20 cellular contexts compared by ENCODE assay signal in the genomic region with DNA sequence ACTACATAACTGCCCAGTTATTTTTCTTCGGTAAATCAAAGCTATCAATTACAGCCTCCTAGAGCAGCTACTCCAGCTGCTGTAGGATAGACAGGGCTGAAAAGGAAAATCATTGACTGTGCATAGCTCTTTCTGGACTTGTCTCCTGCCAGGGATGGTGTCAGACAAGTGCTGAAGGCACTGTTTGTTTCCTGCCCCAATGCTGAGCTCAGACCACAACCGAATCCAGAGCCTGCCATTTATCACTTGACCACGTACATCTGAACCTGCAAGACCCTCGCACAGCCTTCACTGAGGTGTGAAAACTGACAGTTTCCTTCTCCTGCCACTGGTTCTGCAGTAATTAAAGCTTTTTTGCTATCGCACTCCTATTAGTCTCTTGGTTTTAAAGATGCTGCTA.
DNase-seq lines count a peak whose midpoint lies in the region; ATAC-seq and TF ChIP-seq lines count a peak whose summit lies in the region.
"Had no signal": no experiment of that assay in that cellular context is flagged by ENCODE, and none has a peak within 500 bp of the region (broad histone marks: within the 10 kb centered on the region; RNA-seq: fewer than 3 reads in every experiment).

No MANE protein-coding gene starts in this region.

- H3K27ac Mint-ChIP-seq in progenitor cell of endocrine pancreas = peak overlapping the region; percentile 25
- H3K27ac Mint-ChIP-seq: activated B cell treated with CpG ODN at 0.5 μM for 24 hours; activated T-helper 2 cell treated with anti-CD3 and anti-CD28 coated beads, Interferon-gamma antibody, Interleukin-2, Interleukin-4, amounts not matched to agents 10 μg/mL and 5 μg/mL and 100 μg/mL, durations not matched to agents 14 hours and 24 hours and 36 hours; stimulated activated naive B cell treated with anti-CD40 and anti-IgM and Interleukin-4, amounts not matched to agents 10 μg/mL and 1 μg/mL and 100 μg/mL, for 72 hours; type B pancreatic cell had no signal

- peaks cover 15% of the 10 kb centered on the region for H3K4me1 Mint-ChIP-seq in progenitor cell of endocrine pancreas (ENCODE audit: low read depth)
- H3K4me1 Mint-ChIP-seq: activated B cell treated with CpG ODN at 0.5 μM for 24 hours; stimulated activated naive B cell treated with anti-CD40 and anti-IgM and Interleukin-4, amounts not matched to agents 10 μg/mL and 1 μg/mL and 100 μg/mL, for 72 hours had no signal

- peaks cover 12% of the 10 kb centered on the region for H3K27me3 Mint-ChIP-seq in progenitor cell of endocrine pancreas

- no peaks in the 10 kb centered on the region for H3K36me3 Mint-ChIP-seq in progenitor cell of endocrine pancreas (ENCODE audit: insufficient read depth)
- H3K36me3 Mint-ChIP-seq: stimulated activated naive B cell treated with anti-CD40 and anti-IgM and Interleukin-4, amounts not matched to agents 10 μg/mL and 1 μg/mL and 100 μg/mL, for 72 hours; type B pancreatic cell had no signal

- no peak overlapping the region for H3K4me3 Mint-ChIP-seq in progenitor cell of endocrine pancreas (ENCODE audit: low read depth)
- H3K4me3 Mint-ChIP-seq: activated B cell treated with CpG ODN at 0.5 μM for 24 hours; stimulated activated naive B cell treated with anti-CD40 and anti-IgM and Interleukin-4, amounts not matched to agents 10 μg/mL and 1 μg/mL and 100 μg/mL, for 72 hours; type B pancreatic cell had no signal

- no peak for TF ChIP-seq CTCF in progenitor cell of endocrine pancreas (IDR thresholded peaks at IDR 0.05; ENCODE audit: unreplicated experiment)

- peak; percentile 11 for DNase-seq in NCI-H2227 (lab: John Stamatoyannopoulos, UW; ENCODE audit: unreplicated experiment)
- DNase-seq in NCI-H2227 treated with DMSO at 0.1 percent for 48 hours (lab: John Stamatoyannopoulos, UW) = no peak
- DNase-seq in globus pallidus (ENCODE audit: low spot score) = peak; percentile 11
- DNase-seq in progenitor cell of endocrine pancreas (ENCODE audit: low spot score, unreplicated experiment) = no peak
- no peak for DNase-seq in NCI-H187 treated with DMSO at 0.1 percent for 48 hours (lab: John Stamatoyannopoulos, UW)
- no peak for DNase-seq in stimulated activated CD4-positive, alpha-beta T cell treated with anti-CD3 and anti-CD28 coated beads, Interleukin-15, amount 100 ng/mL, for 24 hours
- DNase-seq: activated B cell treated with CpG ODN at 0.5 μM for 24 hours; activated CD8-positive, alpha-beta memory T cell treated with anti-CD3 and anti-CD28 coated beads for 24 hours; adrenal gland; C1 segment of cervical spinal cord; DMS153; NCI-H146; NCI-H510A treated with DMSO at 0.1 percent for 48 hours; pancreas; stimulated activated naive B cell treated with anti-CD40 and anti-IgM and Interleukin-4, amounts not matched to agents 10 μg/mL and 1 μg/mL and 100 μg/mL, for 72 hours had no signal

- ATAC-seq in HG03432 (IDR thresholded peaks at IDR 0.05; ENCODE audit: unreplicated experiment) = peak; percentile 58
- ATAC-seq in GM18520 (IDR thresholded peaks at IDR 0.05; ENCODE audit: unreplicated experiment) = no peak
- ATAC-seq: left lobe of liver; stimulated activated naive B cell treated with anti-CD40 and anti-IgM and Interleukin-4, amounts not matched to agents 10 μg/mL and 1 μg/mL and 100 μg/mL, for 72 hours had no signal

- H3K9me3 Mint-ChIP-seq in progenitor cell of endocrine pancreas (ENCODE audit: low read depth) = peaks cover 6% of the 10 kb centered on the region
- H3K9me3 Mint-ChIP-seq: activated B cell treated with CpG ODN at 0.5 μM for 24 hours; activated T-helper 2 cell treated with anti-CD3 and anti-CD28 coated beads, Interferon-gamma antibody, Interleukin-2, Interleukin-4, amounts not matched to agents 10 μg/mL and 5 μg/mL and 100 μg/mL, durations not matched to agents 14 hours and 24 hours and 36 hours; stimulated activated naive B cell treated with anti-CD40 and anti-IgM and Interleukin-4, amounts not matched to agents 10 μg/mL and 1 μg/mL and 100 μg/mL, for 72 hours had no signal

Comparison
In these comparisons a context has a peak if more than half of its experiments do, and no peak if none do; other contexts are left out.
1. DNase-seq: peak in NCI-H2227 (single experiment) and globus pallidus (single experiment); none in NCI-H2227 treated with DMSO at 0.1 percent for 48 hours (single experiment), progenitor cell of endocrine pancreas (single experiment), NCI-H187 treated with DMSO at 0.1 percent for 48 hours (single experiment) and stimulated activated CD4-positive, alpha-beta T cell treated with anti-CD3 and anti-CD28 coated beads, Interleukin-15, amount 100 ng/mL, for 24 hours (single experiment).